In the genomic region with DNA sequence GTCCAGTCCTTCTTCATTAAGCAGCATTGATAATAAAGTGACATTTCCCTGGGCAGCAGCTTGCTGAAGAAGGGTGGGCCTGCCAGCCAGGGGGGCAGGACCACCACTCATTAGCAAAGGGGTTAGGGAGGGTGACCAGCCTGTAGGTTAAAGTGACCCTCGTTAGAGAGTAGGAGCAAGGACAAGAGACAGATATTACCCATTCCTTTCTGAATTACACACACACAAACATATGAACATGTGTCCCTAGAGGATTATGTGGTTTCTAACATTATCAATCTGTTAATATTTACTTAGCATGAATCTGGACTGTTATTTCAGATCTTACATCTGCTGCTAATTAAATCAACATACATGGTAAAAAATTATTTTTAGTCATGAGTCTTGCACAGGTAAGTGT, we compare ENCODE assay signal across 17 cellular contexts.
A peak's percentile ranks its signal among the peaks of the same experiment; 100 is the strongest.
DNase-seq lines count a peak whose midpoint lies in the region; ATAC-seq and TF ChIP-seq lines count a peak whose summit lies in the region.
"Had no signal": no experiment of that assay in that cellular context is flagged by ENCODE, and none has a peak within 500 bp of the region (broad histone marks: within the 10 kb centered on the region; RNA-seq: fewer than 3 reads in every experiment).

No MANE protein-coding gene starts in this region.

- H3K36me3 Mint-ChIP-seq in dendritic cell treated with granulocyte-macrophage colony-stimulating factor and Interleukin-4, amounts not matched to agents 40 ng/mL and 50 ng/mL, for 4 days (ENCODE audit: low read depth), result peaks cover 75% of the 10 kb centered on the region

- H3K9me3 Mint-ChIP-seq in dendritic cell treated with granulocyte-macrophage colony-stimulating factor and Interleukin-4, amounts not matched to agents 40 ng/mL and 50 ng/mL, for 4 days, result peaks cover 8% of the 10 kb centered on the region

- H3K4me3 Mint-ChIP-seq in dendritic cell treated with granulocyte-macrophage colony-stimulating factor and Interleukin-4, amounts not matched to agents 40 ng/mL and 50 ng/mL, for 4 days, result no peak overlapping the region

- no peak for TF ChIP-seq CTCF in MM.1S (IDR thresholded peaks at IDR 0.05; ENCODE audit: low read length)
- no peak for TF ChIP-seq CTCF in ovary (IDR thresholded peaks at IDR 0.05)

- H3K4me1 ChIP-seq in MM.1S (ENCODE audit: low read length) (peaks cover 18% of the 10 kb centered on the region), ovary (ENCODE audit: insufficient read depth) (no peaks in the 10 kb centered on the region)
- H3K4me1 ChIP-seq: A549 had no signal

- H3K9me2 ChIP-seq in MM.1S (replicated peaks; ENCODE audit: insufficient read depth, low read length), result no peaks in the 10 kb centered on the region

- H3K9me3 ChIP-seq in MM.1S (replicated peaks; ENCODE audit: insufficient read depth, low read length) (no peaks in the 10 kb centered on the region), ovary (no peaks in the 10 kb centered on the region)
- H3K9me3 ChIP-seq: A549 had no signal

- H3K27ac ChIP-seq in MM.1S (ENCODE audit: low read length), result no peak overlapping the region
- no peak overlapping the region for H3K27ac ChIP-seq in ovary
- H3K27ac ChIP-seq: A549, GM23248 had no signal

- H3K9ac ChIP-seq in MM.1S (ENCODE audit: low read length), result no peak overlapping the region
- H3K9ac ChIP-seq: GM23248 had no signal

- H3K79me2 ChIP-seq in MM.1S (ENCODE audit: low read length), result no peaks in the 10 kb centered on the region

- H2AFZ ChIP-seq in MM.1S (ENCODE audit: low read length), result no peak overlapping the region
- H2AFZ ChIP-seq: GM23248 had no signal

- no peak overlapping the region for H3K4me2 ChIP-seq in MM.1S (ENCODE audit: low read depth, low read length)
- H3K4me2 ChIP-seq: A549 had no signal

- no peaks in the 10 kb centered on the region for H3K27me3 Mint-ChIP-seq in dendritic cell treated with granulocyte-macrophage colony-stimulating factor and Interleukin-4, amounts not matched to agents 40 ng/mL and 50 ng/mL, for 4 days

- intact Hi-C loops in dendritic cell treated with granulocyte-macrophage colony-stimulating factor and Interleukin-4, amounts not matched to agents 40 ng/mL and 50 ng/mL, for 4 days (cut with micrococcal nuclease), result no loop called here
- intact Hi-C loops in ovary (cut with DNase I), result no loop called here

- H3K4me3 ChIP-seq in MM.1S (ENCODE audit: low read length) (no peak overlapping the region), ovary (no peak overlapping the region)
- H3K4me3 ChIP-seq: A549, GM23248 had no signal

- peaks cover 32% of the 10 kb centered on the region for H3K4me1 Mint-ChIP-seq in dendritic cell treated with granulocyte-macrophage colony-stimulating factor and Interleukin-4, amounts not matched to agents 40 ng/mL and 50 ng/mL, for 4 days (ENCODE audit: low read depth)

- DNase-seq in MM.1S, result no peak
- DNase-seq in left lobe of liver (ENCODE audit: low spot score), result no peak
- no peak for DNase-seq in ovary
- DNase-seq: GM23248, IMR-90, NCI-H1436, NCI-H2107, NCI-H446, NCI-H774 had no signal

- H3K27me3 ChIP-seq in MM.1S (replicated peaks; ENCODE audit: insufficient read depth, low read length) (no peaks in the 10 kb centered on the region), ovary (no peaks in the 10 kb centered on the region)

- TF ChIP-seq POLR2A in ovary (IDR thresholded peaks at IDR 0.05), result no peak

- peaks cover 9% of the 10 kb centered on the region for H3F3A ChIP-seq in MM.1S (ENCODE audit: insufficient read depth, low read length)

- peak overlapping the region; percentile 65 for H3K27ac Mint-ChIP-seq in dendritic cell treated with granulocyte-macrophage colony-stimulating factor and Interleukin-4, amounts not matched to agents 40 ng/mL and 50 ng/mL, for 4 days

- ATAC-seq in GM18861 (IDR thresholded peaks at IDR 0.05; ENCODE audit: unreplicated experiment) (peak; percentile 56), GM21423 (IDR thresholded peaks at IDR 0.05; ENCODE audit: unreplicated experiment) (peak; percentile 33), HG03520 (IDR thresholded peaks at IDR 0.05; ENCODE audit: unreplicated experiment) (peak; percentile 36), left lobe of liver (no peak)
- ATAC-seq: A549, Panc1, Right ventricle myocardium inferior, SK-N-SH treated with all-trans-retinoic acid at 6 μM for 48 hours had no signal

- TF ChIP-seq EP300 in ovary (IDR thresholded peaks at IDR 0.05), result no peak

- 45 to 61% (median 56%) methylated on average over 1 of the region's 1 CpG for WGBS in ovary, 3 donors

- H3K36me3 ChIP-seq in MM.1S (replicated peaks; ENCODE audit: insufficient read depth, low read length) (no peaks in the 10 kb centered on the region), ovary (no peaks in the 10 kb centered on the region)

- no peaks in the 10 kb centered on the region for H4K20me1 ChIP-seq in MM.1S (ENCODE audit: insufficient read depth, low read length)
